1 cellular context compared by ENCODE assay signal in genomic region chr22:32775957-32776356, GRCh38.
TF ChIP-seq lines count a peak whose summit lies in the region.

No MANE protein-coding gene starts in this region.

TF ChIP-seq in HepG2, 621 proteins besides CTCF, POLR2A, EP300 and RAD21 (continued from another document and continues in another):
- TF ChIP-seq SMAD1 (CRISPR knock-in tag; IDR thresholded peaks at IDR 0.05; ENCODE audit: borderline replicate concordance, low read depth): no peak
- TF ChIP-seq RNF2 (conservative IDR thresholded peaks at IDR 0.05; ENCODE audit: low read depth): no peak
- TF ChIP-seq CENPX (CRISPR knock-in tag; IDR thresholded peaks at IDR 0.05): no peak
- no peak for TF ChIP-seq ZNF773 (CRISPR knock-in tag; IDR thresholded peaks at IDR 0.05; ENCODE audit: borderline replicate concordance)
- TF ChIP-seq NONO (IDR thresholded peaks at IDR 0.05): no peak
- TF ChIP-seq NONO (CRISPR knock-in tag; conservative IDR thresholded peaks at IDR 0.05): no peak
- TF ChIP-seq ELF3 (CRISPR knock-in tag; IDR thresholded peaks at IDR 0.05): peak; percentile 76
- no peak for TF ChIP-seq ZFP41 (CRISPR knock-in tag; IDR thresholded peaks at IDR 0.05; ENCODE audit: borderline replicate concordance)
- TF ChIP-seq KDM6A (CRISPR knock-in tag; IDR thresholded peaks at IDR 0.05; ENCODE audit: low read depth): no peak
- no peak for TF ChIP-seq THAP9 (CRISPR knock-in tag; IDR thresholded peaks at IDR 0.05; ENCODE audit: borderline replicate concordance)
- TF ChIP-seq SETDB1 (CRISPR knock-in tag; IDR thresholded peaks at IDR 0.05; ENCODE audit: borderline replicate concordance): no peak
- TF ChIP-seq BCL3 (CRISPR knock-in tag; IDR thresholded peaks at IDR 0.05): no peak
- TF ChIP-seq ADNP (CRISPR knock-in tag; IDR thresholded peaks at IDR 0.05): no peak
- TF ChIP-seq ZFY (CRISPR knock-in tag; IDR thresholded peaks at IDR 0.05): no peak
- TF ChIP-seq SP4 (CRISPR knock-in tag; IDR thresholded peaks at IDR 0.05): no peak
- peak; percentile 37; the same call in 1 of the 2 replicates for TF ChIP-seq RXRB (CRISPR knock-in tag; IDR thresholded peaks at IDR 0.05; ENCODE audit: borderline replicate concordance)
- TF ChIP-seq MXI1 (IDR thresholded peaks at IDR 0.05; ENCODE audit: borderline replicate concordance, low read depth, low read length): no peak
- 0 out of 2 replicates have a peak, but pooled peaks have one; percentile 22 for TF ChIP-seq RCOR2 (CRISPR knock-in tag; IDR thresholded peaks at IDR 0.05)
- TF ChIP-seq LRRFIP1 (CRISPR knock-in tag; conservative IDR thresholded peaks at IDR 0.05): no peak
- TF ChIP-seq HDAC6 (IDR thresholded peaks at IDR 0.05; ENCODE audit: low read depth, low read length): no peak
- no peak for TF ChIP-seq ZNF136 (CRISPR knock-in tag; IDR thresholded peaks at IDR 0.05; ENCODE audit: low read depth)
- no peak for TF ChIP-seq SATB2 (CRISPR knock-in tag; IDR thresholded peaks at IDR 0.05)
- no peak for TF ChIP-seq KDM5B (CRISPR knock-in tag; IDR thresholded peaks at IDR 0.05; ENCODE audit: borderline replicate concordance)
- no peak for TF ChIP-seq SALL2 (CRISPR knock-in tag; IDR thresholded peaks at IDR 0.05)
- TF ChIP-seq ZNF644 (CRISPR knock-in tag; IDR thresholded peaks at IDR 0.05; ENCODE audit: low read depth): peak; percentile 36; the same call in 1 of the 2 replicates
- TF ChIP-seq NFKBIZ (CRISPR knock-in tag; IDR thresholded peaks at IDR 0.05): no peak
- TF ChIP-seq ZBTB42 (CRISPR knock-in tag; IDR thresholded peaks at IDR 0.05): no peak
- no peak for TF ChIP-seq ZNF124 (CRISPR knock-in tag; IDR thresholded peaks at IDR 0.05)
- TF ChIP-seq HMGA1 (CRISPR knock-in tag; conservative IDR thresholded peaks at IDR 0.05): no peak
- TF ChIP-seq CSRNP2 (CRISPR knock-in tag; conservative IDR thresholded peaks at IDR 0.05; ENCODE audit: low read depth): no peak
- no peak for TF ChIP-seq YY1 (IDR thresholded peaks at IDR 0.05; ENCODE audit: insufficient read depth, insufficient replicate concordance, low read depth, low read length)
- TF ChIP-seq, protein P1, sequence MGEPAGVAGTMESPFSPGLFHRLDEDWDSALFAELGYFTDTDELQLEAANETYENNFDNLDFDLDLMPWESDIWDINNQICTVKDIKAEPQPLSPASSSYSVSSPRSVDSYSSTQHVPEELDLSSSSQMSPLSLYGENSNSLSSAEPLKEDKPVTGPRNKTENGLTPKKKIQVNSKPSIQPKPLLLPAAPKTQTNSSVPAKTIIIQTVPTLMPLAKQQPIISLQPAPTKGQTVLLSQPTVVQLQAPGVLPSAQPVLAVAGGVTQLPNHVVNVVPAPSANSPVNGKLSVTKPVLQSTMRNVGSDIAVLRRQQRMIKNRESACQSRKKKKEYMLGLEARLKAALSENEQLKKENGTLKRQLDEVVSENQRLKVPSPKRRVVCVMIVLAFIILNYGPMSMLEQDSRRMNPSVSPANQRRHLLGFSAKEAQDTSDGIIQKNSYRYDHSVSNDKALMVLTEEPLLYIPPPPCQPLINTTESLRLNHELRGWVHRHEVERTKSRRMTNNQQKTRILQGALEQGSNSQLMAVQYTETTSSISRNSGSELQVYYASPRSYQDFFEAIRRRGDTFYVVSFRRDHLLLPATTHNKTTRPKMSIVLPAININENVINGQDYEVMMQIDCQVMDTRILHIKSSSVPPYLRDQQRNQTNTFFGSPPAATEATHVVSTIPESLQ (CRISPR knock-in tag; conservative IDR thresholded peaks at IDR 0.05): no peak
- no peak for TF ChIP-seq RFXANK (CRISPR knock-in tag; IDR thresholded peaks at IDR 0.05)
- no peak for TF ChIP-seq ATF5 (CRISPR knock-in tag; IDR thresholded peaks at IDR 0.05; ENCODE audit: low read depth)
- TF ChIP-seq CREB1 (IDR thresholded peaks at IDR 0.05): no peak
- TF ChIP-seq CREB1 (CRISPR knock-in tag; IDR thresholded peaks at IDR 0.05): no peak
- peak; percentile 23; the same call in 1 of the 2 replicates for TF ChIP-seq KDM2A (CRISPR knock-in tag; IDR thresholded peaks at IDR 0.05; ENCODE audit: borderline replicate concordance, low read depth)
- TF ChIP-seq HNRNPH1 (optimal IDR thresholded peaks at IDR 0.05; ENCODE audit: low read depth, low read length): no peak
- TF ChIP-seq, protein P2, sequence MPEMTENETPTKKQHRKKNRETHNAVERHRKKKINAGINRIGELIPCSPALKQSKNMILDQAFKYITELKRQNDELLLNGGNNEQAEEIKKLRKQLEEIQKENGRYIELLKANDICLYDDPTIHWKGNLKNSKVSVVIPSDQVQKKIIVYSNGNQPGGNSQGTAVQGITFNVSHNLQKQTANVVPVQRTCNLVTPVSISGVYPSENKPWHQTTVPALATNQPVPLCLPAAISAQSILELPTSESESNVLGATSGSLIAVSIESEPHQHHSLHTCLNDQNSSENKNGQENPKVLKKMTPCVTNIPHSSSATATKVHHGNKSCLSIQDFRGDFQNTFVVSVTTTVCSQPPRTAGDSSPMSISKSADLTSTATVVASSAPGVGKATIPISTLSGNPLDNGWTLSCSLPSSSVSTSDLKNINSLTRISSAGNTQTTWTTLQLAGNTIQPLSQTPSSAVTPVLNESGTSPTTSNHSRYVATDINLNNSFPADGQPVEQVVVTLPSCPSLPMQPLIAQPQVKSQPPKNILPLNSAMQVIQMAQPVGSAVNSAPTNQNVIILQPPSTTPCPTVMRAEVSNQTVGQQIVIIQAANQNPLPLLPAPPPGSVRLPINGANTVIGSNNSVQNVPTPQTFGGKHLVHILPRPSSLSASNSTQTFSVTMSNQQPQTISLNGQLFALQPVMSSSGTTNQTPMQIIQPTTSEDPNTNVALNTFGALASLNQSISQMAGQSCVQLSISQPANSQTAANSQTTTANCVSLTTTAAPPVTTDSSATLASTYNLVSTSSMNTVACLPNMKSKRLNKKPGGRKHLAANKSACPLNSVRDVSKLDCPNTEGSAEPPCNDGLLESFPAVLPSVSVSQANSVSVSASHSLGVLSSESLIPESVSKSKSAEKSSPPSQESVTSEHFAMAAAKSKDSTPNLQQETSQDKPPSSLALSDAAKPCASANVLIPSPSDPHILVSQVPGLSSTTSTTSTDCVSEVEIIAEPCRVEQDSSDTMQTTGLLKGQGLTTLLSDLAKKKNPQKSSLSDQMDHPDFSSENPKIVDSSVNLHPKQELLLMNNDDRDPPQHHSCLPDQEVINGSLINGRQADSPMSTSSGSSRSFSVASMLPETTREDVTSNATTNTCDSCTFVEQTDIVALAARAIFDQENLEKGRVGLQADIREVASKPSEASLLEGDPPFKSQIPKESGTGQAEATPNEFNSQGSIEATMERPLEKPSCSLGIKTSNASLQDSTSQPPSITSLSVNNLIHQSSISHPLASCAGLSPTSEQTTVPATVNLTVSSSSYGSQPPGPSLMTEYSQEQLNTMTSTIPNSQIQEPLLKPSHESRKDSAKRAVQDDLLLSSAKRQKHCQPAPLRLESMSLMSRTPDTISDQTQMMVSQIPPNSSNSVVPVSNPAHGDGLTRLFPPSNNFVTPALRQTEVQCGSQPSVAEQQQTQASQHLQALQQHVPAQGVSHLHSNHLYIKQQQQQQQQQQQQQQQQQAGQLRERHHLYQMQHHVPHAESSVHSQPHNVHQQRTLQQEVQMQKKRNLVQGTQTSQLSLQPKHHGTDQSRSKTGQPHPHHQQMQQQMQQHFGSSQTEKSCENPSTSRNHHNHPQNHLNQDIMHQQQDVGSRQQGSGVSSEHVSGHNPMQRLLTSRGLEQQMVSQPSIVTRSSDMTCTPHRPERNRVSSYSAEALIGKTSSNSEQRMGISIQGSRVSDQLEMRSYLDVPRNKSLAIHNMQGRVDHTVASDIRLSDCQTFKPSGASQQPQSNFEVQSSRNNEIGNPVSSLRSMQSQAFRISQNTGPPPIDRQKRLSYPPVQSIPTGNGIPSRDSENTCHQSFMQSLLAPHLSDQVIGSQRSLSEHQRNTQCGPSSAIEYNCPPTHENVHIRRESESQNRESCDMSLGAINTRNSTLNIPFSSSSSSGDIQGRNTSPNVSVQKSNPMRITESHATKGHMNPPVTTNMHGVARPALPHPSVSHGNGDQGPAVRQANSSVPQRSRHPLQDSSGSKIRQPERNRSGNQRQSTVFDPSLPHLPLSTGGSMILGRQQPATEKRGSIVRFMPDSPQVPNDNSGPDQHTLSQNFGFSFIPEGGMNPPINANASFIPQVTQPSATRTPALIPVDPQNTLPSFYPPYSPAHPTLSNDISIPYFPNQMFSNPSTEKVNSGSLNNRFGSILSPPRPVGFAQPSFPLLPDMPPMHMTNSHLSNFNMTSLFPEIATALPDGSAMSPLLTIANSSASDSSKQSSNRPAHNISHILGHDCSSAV (CRISPR knock-in tag; IDR thresholded peaks at IDR 0.05; ENCODE audit: borderline replicate concordance): no peak
- TF ChIP-seq RFX5 (IDR thresholded peaks at IDR 0.05; ENCODE audit: low read depth, low read length): no peak
- TF ChIP-seq ZNF292 (CRISPR knock-in tag; IDR thresholded peaks at IDR 0.05; ENCODE audit: borderline replicate concordance, low read depth): no peak
- TF ChIP-seq, protein P3, sequence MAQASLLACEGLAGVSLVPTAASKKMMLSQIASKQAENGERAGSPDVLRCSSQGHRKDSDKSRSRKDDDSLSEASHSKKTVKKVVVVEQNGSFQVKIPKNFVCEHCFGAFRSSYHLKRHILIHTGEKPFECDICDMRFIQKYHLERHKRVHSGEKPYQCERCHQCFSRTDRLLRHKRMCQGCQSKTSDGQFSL (CRISPR knock-in tag; IDR thresholded peaks at IDR 0.05): no peak
- TF ChIP-seq CAMTA2 (CRISPR knock-in tag; IDR thresholded peaks at IDR 0.05; ENCODE audit: borderline replicate concordance): no peak
- peak; percentile 50; the same call in 1 of the 2 replicates for TF ChIP-seq MED1 (CRISPR knock-in tag; IDR thresholded peaks at IDR 0.05)
